ENCODE assay signal across 11 cellular contexts in genomic region chr5:169804861-169805260, GRCh38.
A peak's percentile ranks its signal among the peaks of the same experiment; 100 is the strongest.
DNase-seq lines count a peak whose midpoint lies in the region; TF ChIP-seq lines count a peak whose summit lies in the region.
"Had no signal": no experiment of that assay in that cellular context is flagged by ENCODE, and none has a peak within 500 bp of the region (broad histone marks: within the 10 kb centered on the region; RNA-seq: fewer than 3 reads in every experiment).

No MANE protein-coding gene starts in this region.

- no peaks in the 10 kb centered on the region for H4K20me1 ChIP-seq in osteoblast (ENCODE audit: insufficient read depth, low read length)

- no peaks in the 10 kb centered on the region for H3K9me3 ChIP-seq in osteoblast (ENCODE audit: low read depth, low read length)
- H3K9me3 ChIP-seq: Caco-2, gastrocnemius medialis had no signal

- no peak for TF ChIP-seq CTCF in brain microvascular endothelial cell (IDR thresholded peaks at IDR 0.05; ENCODE audit: low read depth, low read length, missing control alignments)
- TF ChIP-seq CTCF in osteoblast (IDR thresholded peaks at IDR 0.05; ENCODE audit: extremely low read depth, low read depth, low read length): no peak
- TF ChIP-seq CTCF in GM10266 (IDR thresholded peaks at IDR 0.05; ENCODE audit: control insufficient read depth, insufficient read depth, low read depth, missing control alignments): no peak

- in situ Hi-C loops in brain microvascular endothelial cell (cut with HindIII; ENCODE audit: low pct_ligation_motif_present, low sequenced_read_pairs): no loop called here

- H3K4me1 ChIP-seq in osteoblast (ENCODE audit: insufficient read depth, low read length): peaks cover 46% of the 10 kb centered on the region
- H3K4me1 ChIP-seq: gastrocnemius medialis had no signal

- DNase-seq in EL (peak; percentile 25), LHCN-M2 (ENCODE audit: low read depth) (peak; percentile 67), brain microvascular endothelial cell (peak; percentile 43), osteoblast (ENCODE audit: insufficient read length, low spot score, missing footprints) (peak; percentile 64), GM10266 (ENCODE audit: extremely low spot score) (no peak), amygdala (lab: John Stamatoyannopoulos, UW) (no peak)
- no peak for DNase-seq in stimulated activated CD4-positive, alpha-beta T cell treated with anti-CD3 and anti-CD28 coated beads, Interleukin-4, amount 100 ng/mL, for 4 hours
- DNase-seq: Caco-2, gastrocnemius medialis, NCI-H1436 treated with DMSO at 0.1 percent for 48 hours, NCI-H526 had no signal

- peak overlapping the region; percentile 90 for H3K27ac ChIP-seq in brain microvascular endothelial cell
- H3K27ac ChIP-seq in osteoblast (ENCODE audit: low read depth, low read length): peak overlapping the region; percentile 98
- H3K27ac ChIP-seq: gastrocnemius medialis had no signal

- H3K4me2 ChIP-seq in osteoblast (ENCODE audit: insufficient read depth, low read length): peak overlapping the region; percentile 14

- H2AFZ ChIP-seq in osteoblast (ENCODE audit: low read length): no peak overlapping the region

- no peak overlapping the region for H3K4me3 ChIP-seq in brain microvascular endothelial cell (ENCODE audit: low read depth, low read length)
- H3K4me3 ChIP-seq in osteoblast (ENCODE audit: insufficient read depth, low read length): no peak overlapping the region
- H3K4me3 ChIP-seq: gastrocnemius medialis had no signal

- H3K36me3 ChIP-seq in brain microvascular endothelial cell (replicated peaks): no peaks in the 10 kb centered on the region
- H3K36me3 ChIP-seq in osteoblast (ENCODE audit: insufficient read depth, low read length): no peaks in the 10 kb centered on the region
- H3K36me3 ChIP-seq: gastrocnemius medialis had no signal

- H3K27me3 ChIP-seq in brain microvascular endothelial cell (replicated peaks) (no peaks in the 10 kb centered on the region), osteoblast (ENCODE audit: insufficient read depth, low read length) (no peaks in the 10 kb centered on the region)
- H3K27me3 ChIP-seq: gastrocnemius medialis had no signal

- no peaks in the 10 kb centered on the region for H3K79me2 ChIP-seq in osteoblast (ENCODE audit: insufficient read depth, low read length)

Comparison
In these comparisons a context has a peak if more than half of its experiments do, and no peak if none do; other contexts are left out.
1. DNase-seq: peak in EL (single experiment), LHCN-M2 (single experiment), brain microvascular endothelial cell (single experiment) and osteoblast (single experiment); none in stimulated activated CD4-positive, alpha-beta T cell treated with anti-CD3 and anti-CD28 coated beads, Interleukin-4, amount 100 ng/mL, for 4 hours (0 of 2), GM10266 (single experiment) and amygdala (0 of 56).